1 cellular context compared by ENCODE assay signal in genomic region chr20:10430000-10430466, GRCh38.
TF ChIP-seq lines count a peak whose summit lies in the region.

No MANE protein-coding gene starts in this region.

TF ChIP-seq in K562, 482 proteins besides CTCF, POLR2A, EP300 and RAD21:
- TF ChIP-seq MEIS2 (IDR thresholded peaks at IDR 0.05; ENCODE audit: partially characterized antibody) (peak; percentile 32), FOXJ2 (tag; IDR thresholded peaks at IDR 0.05) (no peak), CBFA2T2 (conservative IDR thresholded peaks at IDR 0.05) (0 out of 2 replicates have a peak, but pooled peaks have one; percentile 6), NFE2 (IDR thresholded peaks at IDR 0.05; ENCODE audit: low read depth) (peak; percentile 35; the same call in 1 of the 2 replicates), ZNF3 (CRISPR knock-in tag; IDR thresholded peaks at IDR 0.05) (no peak), CBFA2T3 (IDR thresholded peaks at IDR 0.05) (peak; percentile 47), SOX6 (IDR thresholded peaks at IDR 0.05) (peak; percentile 38; the same call in 1 of the 2 replicates)
